1 cellular context compared by ENCODE assay signal in the genomic region with DNA sequence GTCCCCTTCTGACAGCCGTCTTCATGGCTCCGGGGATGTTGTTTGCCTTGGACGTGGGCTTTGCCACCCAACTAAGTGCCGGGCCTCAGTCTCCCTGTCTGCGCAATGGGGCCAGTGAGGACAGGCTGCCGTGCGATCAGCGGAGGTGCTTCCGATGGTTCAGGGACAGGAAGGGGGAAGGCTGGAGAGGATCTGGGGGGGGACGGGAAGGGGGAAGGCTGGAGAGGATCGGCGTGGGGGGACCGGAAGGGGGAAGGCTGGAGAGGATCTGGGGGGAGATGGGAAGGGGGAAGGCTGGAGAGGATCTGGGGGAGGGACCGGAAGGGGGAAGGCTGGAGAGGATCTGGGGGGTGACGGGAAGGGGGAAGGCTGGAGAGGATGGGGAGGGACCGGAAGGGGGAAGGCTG.
TF ChIP-seq lines count a peak whose summit lies in the region.

No MANE protein-coding gene starts in this region.

TF ChIP-seq in HepG2, 621 proteins besides CTCF, POLR2A, EP300 and RAD21 (continued from another document):
- TF ChIP-seq, protein P1, sequence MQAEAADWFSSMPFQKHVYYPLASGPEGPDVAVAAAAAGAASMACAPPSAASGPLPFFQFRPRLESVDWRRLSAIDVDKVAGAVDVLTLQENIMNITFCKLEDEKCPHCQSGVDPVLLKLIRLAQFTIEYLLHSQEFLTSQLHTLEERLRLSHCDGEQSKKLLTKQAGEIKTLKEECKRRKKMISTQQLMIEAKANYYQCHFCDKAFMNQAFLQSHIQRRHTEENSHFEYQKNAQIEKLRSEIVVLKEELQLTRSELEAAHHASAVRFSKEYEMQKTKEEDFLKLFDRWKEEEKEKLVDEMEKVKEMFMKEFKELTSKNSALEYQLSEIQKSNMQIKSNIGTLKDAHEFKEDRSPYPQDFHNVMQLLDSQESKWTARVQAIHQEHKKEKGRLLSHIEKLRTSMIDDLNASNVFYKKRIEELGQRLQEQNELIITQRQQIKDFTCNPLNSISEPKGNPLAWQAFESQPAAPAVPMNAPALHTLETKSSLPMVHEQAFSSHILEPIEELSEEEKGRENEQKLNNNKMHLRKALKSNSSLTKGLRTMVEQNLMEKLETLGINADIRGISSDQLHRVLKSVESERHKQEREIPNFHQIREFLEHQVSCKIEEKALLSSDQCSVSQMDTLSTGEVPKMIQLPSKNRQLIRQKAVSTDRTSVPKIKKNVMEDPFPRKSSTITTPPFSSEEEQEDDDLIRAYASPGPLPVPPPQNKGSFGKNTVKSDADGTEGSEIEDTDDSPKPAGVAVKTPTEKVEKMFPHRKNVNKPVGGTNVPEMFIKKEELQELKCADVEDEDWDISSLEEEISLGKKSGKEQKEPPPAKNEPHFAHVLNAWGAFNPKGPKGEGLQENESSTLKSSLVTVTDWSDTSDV (CRISPR knock-in tag; IDR thresholded peaks at IDR 0.05) = no peak
- TF ChIP-seq ZNF629 (CRISPR knock-in tag; conservative IDR thresholded peaks at IDR 0.05) (peak; percentile 98), ZNF207 (IDR thresholded peaks at IDR 0.05; ENCODE audit: borderline replicate concordance) (no peak), ZMYM3 (CRISPR knock-in tag; IDR thresholded peaks at IDR 0.05) (peak; percentile 95), GLI4 (CRISPR knock-in tag; IDR thresholded peaks at IDR 0.05; ENCODE audit: borderline replicate concordance) (no peak), HNRNPUL1 (IDR thresholded peaks at IDR 0.05; ENCODE audit: low read depth, low read length) (no peak), KDM1A (CRISPR knock-in tag; IDR thresholded peaks at IDR 0.05) (peak; percentile 87), ZNF256 (CRISPR knock-in tag; conservative IDR thresholded peaks at IDR 0.05) (no peak), ADNP (CRISPR knock-in tag; IDR thresholded peaks at IDR 0.05) (peak; percentile 77; the same call in 1 of the 2 replicates), FLYWCH1 (CRISPR knock-in tag; IDR thresholded peaks at IDR 0.05) (no peak), CERS6 (CRISPR knock-in tag; IDR thresholded peaks at IDR 0.05) (no peak), SNRNP70 (IDR thresholded peaks at IDR 0.05; ENCODE audit: low read depth, low read length) (no peak), THAP8 (CRISPR knock-in tag; IDR thresholded peaks at IDR 0.05; ENCODE audit: borderline replicate concordance) (no peak), JDP2 (CRISPR knock-in tag; IDR thresholded peaks at IDR 0.05; ENCODE audit: borderline replicate concordance) (no peak)
